1 cellular context compared by ENCODE assay signal in the genomic region with DNA sequence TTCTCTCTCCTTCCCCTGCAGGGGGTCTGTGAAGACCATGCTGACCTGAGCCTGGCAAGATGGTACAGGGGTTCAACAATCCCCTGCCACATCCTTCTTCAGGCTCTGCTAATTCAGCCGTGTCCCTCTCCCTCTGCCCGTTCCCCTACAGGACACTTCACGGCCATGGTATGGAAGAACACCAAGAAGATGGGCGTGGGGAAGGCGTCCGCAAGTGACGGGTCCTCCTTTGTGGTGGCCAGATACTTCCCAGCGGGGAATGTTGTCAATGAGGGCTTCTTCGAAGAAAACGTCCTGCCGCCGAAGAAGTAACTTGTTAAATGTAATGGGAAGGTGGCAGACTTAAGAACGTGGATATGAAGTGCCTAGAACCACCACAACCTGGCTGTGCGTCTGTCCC.
TF ChIP-seq lines count a peak whose summit lies in the region.

No MANE protein-coding gene starts in this region.

TF ChIP-seq in A549, 52 proteins besides CTCF, POLR2A, EP300 and RAD21 (continued from another document):
- TF ChIP-seq, protein P1, sequence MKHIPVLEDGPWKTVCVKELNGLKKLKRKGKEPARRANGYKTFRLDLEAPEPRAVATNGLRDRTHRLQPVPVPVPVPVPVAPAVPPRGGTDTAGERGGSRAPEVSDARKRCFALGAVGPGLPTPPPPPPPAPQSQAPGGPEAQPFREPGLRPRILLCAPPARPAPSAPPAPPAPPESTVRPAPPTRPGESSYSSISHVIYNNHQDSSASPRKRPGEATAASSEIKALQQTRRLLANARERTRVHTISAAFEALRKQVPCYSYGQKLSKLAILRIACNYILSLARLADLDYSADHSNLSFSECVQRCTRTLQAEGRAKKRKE (CRISPR knock-in tag; IDR thresholded peaks at IDR 0.05; ENCODE audit: low read depth), result no peak
- TF ChIP-seq ZFP36 (IDR thresholded peaks at IDR 0.05; ENCODE audit: borderline replicate concordance, partially characterized antibody), result no peak
- no peak for TF ChIP-seq CEBPB (IDR thresholded peaks at IDR 0.05)
- TF ChIP-seq, protein P2, sequence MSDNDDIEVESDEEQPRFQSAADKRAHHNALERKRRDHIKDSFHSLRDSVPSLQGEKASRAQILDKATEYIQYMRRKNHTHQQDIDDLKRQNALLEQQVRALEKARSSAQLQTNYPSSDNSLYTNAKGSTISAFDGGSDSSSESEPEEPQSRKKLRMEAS (IDR thresholded peaks at IDR 0.05), result no peak
- no peak for TF ChIP-seq ZC3H11A (IDR thresholded peaks at IDR 0.05)
- no peak for TF ChIP-seq HDAC2 (IDR thresholded peaks at IDR 0.05)
- no peak for TF ChIP-seq PHF8 (IDR thresholded peaks at IDR 0.05; ENCODE audit: borderline replicate concordance, low read depth)
